8 cellular contexts compared by ENCODE assay signal in genomic region chr2:145710303-145710702, GRCh38.
"Had no signal": no experiment of that assay in that cellular context is flagged by ENCODE, and none has a peak within 500 bp of the region (broad histone marks: within the 10 kb centered on the region; RNA-seq: fewer than 3 reads in every experiment).

No MANE protein-coding gene starts in this region.

- DNase-seq: GDM1, GF-D8 had no signal

- ATAC-seq: GM12878 had no signal

- FAIRE-seq: G401.6, GM12878, GM12891, GM12892, GM18507, GM19239 had no signal

- H3K4me3 ChIP-seq: GM12878 had no signal
